33 cellular contexts compared by ENCODE assay signal in the genomic region with DNA sequence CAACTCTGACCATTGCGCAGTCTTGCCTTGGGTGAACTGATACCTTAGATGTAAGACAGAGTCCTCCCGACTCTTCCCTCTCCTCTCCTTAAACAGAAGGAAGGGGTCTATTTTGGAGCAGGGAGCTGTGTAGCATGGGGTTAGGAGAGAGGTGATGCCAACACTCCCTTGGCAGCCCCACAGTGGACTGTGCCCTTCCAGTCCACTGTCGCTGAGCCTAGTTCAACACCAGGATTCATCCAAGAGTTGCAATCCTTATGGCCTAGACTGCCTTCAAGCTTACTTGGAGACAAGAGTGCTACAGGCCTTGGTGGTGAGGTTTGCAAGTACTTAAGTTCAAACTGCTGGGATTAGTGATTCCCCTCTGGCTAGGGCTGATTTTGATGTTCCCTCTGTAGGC.
"Had no signal": no experiment of that assay in that cellular context is flagged by ENCODE, and none has a peak within 500 bp of the region (broad histone marks: within the 10 kb centered on the region; RNA-seq: fewer than 3 reads in every experiment).

No MANE protein-coding gene starts in this region.

- H3K27ac ChIP-seq: adrenal gland, body of pancreas, brain microvascular endothelial cell, breast epithelium, VCaP had no signal

- ATAC-seq: activated CD8-positive, alpha-beta T cell treated with anti-CD3 and anti-CD28 coated beads for 36 hours; activated naive CD4-positive, alpha-beta T cell treated with anti-CD3 and anti-CD28 coated beads, Interleukin-2, amount 50 U/mL, for 72 hours; activated T-cell treated with anti-CD3 and anti-CD28 coated beads, Interleukin-2, amount 50 U/mL, for 4 hours; activated T-cell treated with anti-CD3 and anti-CD28 coated beads, Interleukin-2, amount 50 U/mL, for 72 hours; body of pancreas had no signal

- H3K9me3 ChIP-seq: adrenal gland, body of pancreas had no signal

- DNase-seq: activated B cell treated with CpG ODN at 0.5 μM for 24 hours; activated CD4-positive, alpha-beta memory T cell treated with anti-CD3 and anti-CD28 coated beads for 36 hours; activated CD4-positive, alpha-beta T cell treated with anti-CD3 and anti-CD28 coated beads for 4 hours; activated CD4-positive, alpha-beta T cell treated with anti-CD3 and anti-CD28 coated beads, Interleukin-2, amount 10 ng/mL, durations not matched to agents 24 days and 14 days; activated CD4-positive, alpha-beta T cell treated with anti-CD3 and anti-CD28 coated beads, Interleukin-2, amount 50 U/mL, for 1 hour; activated CD4-positive, alpha-beta T cell treated with anti-CD3 and anti-CD28 coated beads, Interleukin-2, amount 50 U/mL, for 4 hours; activated CD4-positive, CD25-positive, alpha-beta regulatory T cell treated with anti-CD3 and anti-CD28 coated beads, Interleukin-2, amount 50 U/mL, for 72 hours; activated CD8-positive, alpha-beta memory T cell treated with anti-CD3 and anti-CD28 coated beads, Interleukin-2, amount 50 U/mL, for 4 hours; activated CD8-positive, alpha-beta T cell treated with anti-CD3 and anti-CD28 coated beads for 36 hours; activated effector memory CD4-positive, alpha-beta T cell treated with Interleukin-2 at 50 U/mL for 16 hours; activated gamma-delta T cell; activated naive CD4-positive, alpha-beta T cell treated with anti-CD3 and anti-CD28 coated beads for 36 hours; activated naive CD4-positive, alpha-beta T cell treated with anti-CD3 and anti-CD28 coated beads, Interleukin-2, amount 50 U/mL, for 16 hours; activated naive CD8-positive, alpha-beta T cell treated with anti-CD3 and anti-CD28 coated beads for 36 hours; activated T-cell treated with anti-CD3 and anti-CD28 coated beads for 4 hours; activated T-cell treated with anti-CD3 and anti-CD28 coated beads, Interleukin-2, amount 50 U/mL, for 1 hour; activated T-cell treated with anti-CD3 and anti-CD28 coated beads, Interleukin-2, amount 50 U/mL, for 4 hours; activated T-cell treated with anti-CD3 and anti-CD28 coated beads, Interleukin-2, amount 50 U/mL, for 72 hours; adrenal gland; amniotic stem cell; aorta; body of pancreas; brain microvascular endothelial cell; central memory CD4-positive, alpha-beta T cell; cerebellar nuclear complex; T-helper 1 cell; T-helper 2 cell; T-helper 9 cell had no signal

- H3K36me3 ChIP-seq: adrenal gland, brain microvascular endothelial cell, breast epithelium had no signal

- FAIRE-seq: astrocyte, TTC549 had no signal

- H3K4me3 ChIP-seq: adrenal gland, body of pancreas, breast epithelium had no signal

- H3K4me1 ChIP-seq: adrenal gland, body of pancreas, breast epithelium had no signal

- H3K27me3 ChIP-seq: adrenal gland, body of pancreas, brain microvascular endothelial cell, breast epithelium had no signal
